8 cellular contexts compared by ENCODE assay signal in genomic region chr14:53153702-53154112, GRCh38. TPM values are rescaled to one million over a fixed set of nuclear protein-coding genes. Genes with fewer than 3 reads are reported as not detected.
A peak's percentile ranks its signal among the peaks of the same experiment; 100 is the strongest.
DNase-seq lines count a peak whose midpoint lies in the region.

No MANE protein-coding gene starts in this region.

- peaks cover 16 to 35% (median 25%) of the 10 kb centered on the region in 11 experiments; a peak in 20 of 22 replicates for H4K20me1 ChIP-seq in BLaER1 treated with 17β-estradiol and CSF1 and Interleukin-3, amounts not matched to agents 10 nM and 100 nM

- peak overlapping the region; percentile 36 for H2AFZ ChIP-seq in neuron (ENCODE audit: low read depth, low read length)

- H3K27ac ChIP-seq in BLaER1 treated with 17β-estradiol and CSF1 and Interleukin-3, amounts not matched to agents 10 nM and 100 nM, result peak overlapping the region; percentile 57 to 94 (median 91); a peak in 21 of 22 replicates
- peak overlapping the region; percentile 82 for H3K27ac ChIP-seq in cingulate gyrus (ENCODE audit: low read depth, low read length)

- H3K27me3 ChIP-seq in BLaER1 treated with 17β-estradiol and CSF1 and Interleukin-3, amounts not matched to agents 10 nM and 100 nM, result no peaks in the 10 kb centered on the region
- H3K27me3 ChIP-seq in MG63, result no peaks in the 10 kb centered on the region
- no peaks in the 10 kb centered on the region for H3K27me3 ChIP-seq in neuron (ENCODE audit: insufficient read depth, low read length)

- no peaks in the 10 kb centered on the region; a peak in 1 of 22 replicates for H3K36me3 ChIP-seq in BLaER1 treated with 17β-estradiol and CSF1 and Interleukin-3, amounts not matched to agents 10 nM and 100 nM
- H3K36me3 ChIP-seq in MG63 (no peaks in the 10 kb centered on the region), neuron (ENCODE audit: insufficient read depth, low read length) (no peaks in the 10 kb centered on the region)

- H3K4me2 ChIP-seq in BLaER1 treated with 17β-estradiol and CSF1 and Interleukin-3, amounts not matched to agents 10 nM and 100 nM, result peak overlapping the region; percentile 81 to 96 (median 84)

- DNase-seq in MG63 (no peak), NCI-H1417 treated with DMSO at 0.1 percent for 48 hours (lab: John Stamatoyannopoulos, UW) (no peak), cerebellar nuclear complex (lab: John Stamatoyannopoulos, UW) (no peak), HuH-7 (ENCODE audit: low spot score) (no peak)
- no peak for DNase-seq in effector CD8-positive, alpha-beta T cell (lab: John Stamatoyannopoulos, UW)

- H3K9ac ChIP-seq in BLaER1 treated with 17β-estradiol and CSF1 and Interleukin-3, amounts not matched to agents 10 nM and 100 nM, result peak overlapping the region; percentile 85 to 93 (median 89); a peak in 21 of 22 replicates

- peaks cover 24 to 34% (median 27%) of the 10 kb centered on the region in 10 experiments for H3K4me1 ChIP-seq in BLaER1 treated with 17β-estradiol and CSF1 and Interleukin-3, amounts not matched to agents 10 nM and 100 nM
- H3K4me1 ChIP-seq in neuron (ENCODE audit: insufficient read depth, low read length), result peaks cover 20% of the 10 kb centered on the region

- H3K4me3 ChIP-seq in BLaER1 treated with 17β-estradiol and CSF1 and Interleukin-3, amounts not matched to agents 10 nM and 100 nM, result peak overlapping the region; percentile 72 to 95 (median 88); a peak in 19 of 20 replicates
- peak overlapping the region; percentile 71 for H3K4me3 ChIP-seq in MG63
- peak overlapping the region; percentile 66 for H3K4me3 ChIP-seq in neuron (ENCODE audit: low read length)

- H3K9me3 ChIP-seq in BLaER1 treated with 17β-estradiol and CSF1 and Interleukin-3, amounts not matched to agents 10 nM and 100 nM (replicated peaks in 1 of 11), result no peaks in the 10 kb centered on the region
- H3K9me3 ChIP-seq in MG63 (no peaks in the 10 kb centered on the region), neuron (ENCODE audit: low read length) (no peaks in the 10 kb centered on the region)

RNA-seq across cellular contexts. Expression of gene DDHD1, which starts 0.6 kb away (rescaled TPM):
- 4.3 and 7.7 TPM in 2 replicates for total RNA-seq in MG63 (2014; rRNA removed; shearing (Covaris generic); ENCODE audit: low replicate concordance)
